Comparison of ENCODE assay signal across 8 cellular contexts in the genomic region with DNA sequence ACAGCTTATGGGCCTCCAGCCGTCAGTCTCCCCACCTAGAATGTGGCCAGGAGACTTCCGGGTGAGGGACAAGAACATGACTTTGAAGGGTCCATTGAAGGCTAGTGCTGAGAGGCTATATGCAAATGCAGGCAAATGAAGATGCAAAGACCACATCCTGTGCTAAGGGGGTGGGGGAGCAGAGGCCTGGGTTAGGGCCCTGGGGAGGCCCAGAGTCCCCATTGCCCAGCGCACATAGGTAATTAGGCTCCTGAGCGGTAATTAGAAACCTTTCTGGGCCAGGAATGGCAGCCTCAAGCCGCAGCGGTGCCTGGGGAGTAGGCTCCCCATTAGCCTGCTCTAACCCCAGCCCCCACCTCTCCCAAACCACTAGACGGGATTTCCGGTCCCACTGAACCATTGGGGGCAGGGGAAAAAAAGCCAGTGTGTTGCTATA. TPM values are rescaled to one million over a fixed set of nuclear protein-coding genes. Genes with fewer than 3 reads are reported as not detected.
DNase-seq lines count a peak whose midpoint lies in the region; ATAC-seq and TF ChIP-seq lines count a peak whose summit lies in the region.

No MANE protein-coding gene starts in this region.

- H3K9me3 ChIP-seq in duodenal mucosa (ENCODE audit: control insufficient read depth in 1 of 2, low read length in 2 of 2) (no peaks in the 10 kb centered on the region), suprapubic skin (no peaks in the 10 kb centered on the region)

- no peaks in the 10 kb centered on the region for H3K27me3 ChIP-seq in duodenal mucosa (ENCODE audit: control insufficient read depth in 1 of 2, insufficient read depth in 2 of 2, low read length in 2 of 2)
- H3K27me3 ChIP-seq in suprapubic skin, result no peaks in the 10 kb centered on the region

- ATAC-seq in GM21619 (IDR thresholded peaks at IDR 0.05; ENCODE audit: unreplicated experiment) (peak; percentile 30), HG02571 (IDR thresholded peaks at IDR 0.05; ENCODE audit: unreplicated experiment) (no peak)

- peaks cover 4 to 19% of the 10 kb centered on the region in 2 donors for H3K36me3 ChIP-seq in duodenal mucosa (ENCODE audit: control insufficient read depth in 1 of 2, insufficient read depth in 2 of 2, low read length in 2 of 2)
- no peaks in the 10 kb centered on the region for H3K36me3 ChIP-seq in suprapubic skin

- TF ChIP-seq CTCF in GM12865 (IDR thresholded peaks at IDR 0.05; ENCODE audit: insufficient read depth, low read depth, low read length, missing control alignments) (no peak), suprapubic skin (IDR thresholded peaks at IDR 0.05) (no peak)

- no peak for TF ChIP-seq EP300 in suprapubic skin (IDR thresholded peaks at IDR 0.05)

- no peak for TF ChIP-seq POLR2A in suprapubic skin (IDR thresholded peaks at IDR 0.05)

- WGBS in suprapubic skin, result 59% methylated on average over 8 of the region's 8 CpGs

- peak overlapping the region; percentile 98 for H3K4me3 ChIP-seq in GM12865 (ENCODE audit: low read depth, low read length)
- H3K4me3 ChIP-seq in duodenal mucosa (ENCODE audit: low read depth in 1 of 2, low read length in 2 of 2), result peak overlapping the region; percentile 57 to 67
- peak overlapping the region; percentile 17 for H3K4me3 ChIP-seq in suprapubic skin

- peaks cover 93 to 98% of the 10 kb centered on the region in 2 donors for H3K4me1 ChIP-seq in duodenal mucosa (ENCODE audit: control insufficient read depth in 1 of 2, insufficient read depth in 2 of 2, low read length in 2 of 2)
- H3K4me1 ChIP-seq in suprapubic skin, result peaks cover 96% of the 10 kb centered on the region

- DNase-seq in GM12865 (ENCODE audit: low read depth) (peak; percentile 97), RPMI8226 (peak; percentile 84), suprapubic skin (ENCODE audit: low spot score in 2 of 2) (no peak), NCI-H1105 (lab: John Stamatoyannopoulos, UW) (no peak), SHP77 treated with DMSO at 0.1 percent for 48 hours (lab: John Stamatoyannopoulos, UW) (no peak)

- H3K9ac ChIP-seq in duodenal mucosa (ENCODE audit: low read depth in 1 of 2, low read length in 2 of 2), result peak overlapping the region; percentile 40 to 71

- H3K27ac ChIP-seq in duodenal mucosa (ENCODE audit: low read depth, low read length), result peak overlapping the region; percentile 45
- peak overlapping the region; percentile 71 for H3K27ac ChIP-seq in suprapubic skin

RNA-seq across cellular contexts. Expression of gene CSK, which starts 6.9 kb away (rescaled TPM):
- total RNA-seq in suprapubic skin, result 10 to 100 TPM; 33.1 to 45.2 (median 35.5) TPM

RNA-seq across cellular contexts. Expression of gene LMAN1L, which starts 23.9 kb away (rescaled TPM):
- total RNA-seq in suprapubic skin, result under 1 TPM in 1 of 4 donors, not detected in 3; 0.42 TPM

RNA-seq across cellular contexts. Expression of gene CPLX3, which starts 37.7 kb away (rescaled TPM):
- total RNA-seq in suprapubic skin, result under 1 TPM in 1 of 4 donors, not detected in 3; 0.47 TPM

RNA-seq across cellular contexts. Expression of gene CYP1A2, which starts 40.1 kb away (rescaled TPM):
- total RNA-seq in suprapubic skin, result not detected

RNA-seq across cellular contexts. Expression of gene ULK3, which starts 54.2 kb away (rescaled TPM):
- 100 to 1,000 TPM; 105 to 330 (median 129) TPM for total RNA-seq in suprapubic skin

Comparison
In these comparisons a context has a peak if more than half of its experiments do, and no peak if none do; other contexts are left out.
1. DNase-seq: peak in GM12865 (single experiment) and RPMI8226 (single experiment); none in suprapubic skin (0 of 2), NCI-H1105 (single experiment) and SHP77 treated with DMSO at 0.1 percent for 48 hours (single experiment).
2. H3K4me3 ChIP-seq: peak in every context shown above with its lines; median percentile 98 in GM12865; 62 in duodenal mucosa; 17 in suprapubic skin.